In genomic region chr4:143335979-143336827, GRCh38 we compare ENCODE assay signal across 8 cellular contexts. TPM values are rescaled to one million over a fixed set of nuclear protein-coding genes. Genes with fewer than 3 reads are reported as not detected.
DNase-seq lines count a peak whose midpoint lies in the region; ATAC-seq and TF ChIP-seq lines count a peak whose summit lies in the region.

No MANE protein-coding gene starts in this region.

- POLR2A ChIA-PET in HEK293 (lab: Yijun Ruan, JAX), result interaction anchor here (0.6 to 1.5 kb wide), 7 partner anchors 9 to 177 kb away, joined by 3 to 6 read pairs (median 3); partner anchors contain the start of gene SMARCA5

- H3K4me1 ChIP-seq in HEK293 (ENCODE audit: control insufficient read depth, insufficient read depth, low read length), result no peaks in the 10 kb centered on the region

- no peak for TF ChIP-seq CTCF in HEK293 (tag by site-specific recombination; IDR thresholded peaks at IDR 0.05)

- DNase-seq in activated effector memory CD4-positive, alpha-beta T cell treated with anti-CD3 and anti-CD28 coated beads, Interleukin-2, amount 50 U/mL, for 16 hours, result peak; percentile 63
- DNase-seq in activated effector memory CD4-positive, alpha-beta T cell treated with Interleukin-2 at 50 U/mL for 16 hours, result no peak
- peak; percentile 80 for DNase-seq in M059J (ENCODE audit: low read depth)
- no peak for DNase-seq in T-helper 17 cell
- peak; percentile 91 for DNase-seq in dedifferentiated amniotic fluid mesenchymal stem cell (ENCODE audit: extremely low spot score)
- DNase-seq in left colon, result peak; percentile 90 to 91
- peak; percentile 25 for DNase-seq in stimulated activated CD4-positive, alpha-beta T cell treated with anti-CD3 and anti-CD28 coated beads, Interleukin-1b, Interleukin-23, amount 100 ng/mL, for 48 hours

- H3K4me1 Mint-ChIP-seq in T-helper 17 cell, result peaks cover 4% of the 10 kb centered on the region

- peak; percentile 64 for ATAC-seq in T-helper 17 cell
- peak; percentile 82 for ATAC-seq in left colon

- intact Hi-C loops in left colon (cut with DNase I, micrococcal nuclease), result loop anchor here in 1 of 2 donors (10.0 kb wide), 1 partner anchor 131 kb away; no protein-coding TSS in a partner anchor

- H3K27ac Mint-ChIP-seq in T-helper 17 cell, result no peak overlapping the region

- CTCF ChIA-PET in HEK293 (lab: Yijun Ruan, JAX), result interaction anchor here (0.6 to 0.8 kb wide), 4 partner anchors 23 to 174 kb away, joined by 3 to 4 read pairs (median 3); no protein-coding TSS in a partner anchor

- peaks cover 45% of the 10 kb centered on the region for H3K27me3 Mint-ChIP-seq in T-helper 17 cell

- H3K27ac ChIP-seq in HEK293 (ENCODE audit: extremely low read depth, low read depth, low read length), result peak overlapping the region; percentile 78

- no peaks in the 10 kb centered on the region for H3K36me3 ChIP-seq in HEK293 (ENCODE audit: control insufficient read depth in 2 of 2, insufficient read depth in 1 of 2, low read length in 2 of 2)

- no peaks in the 10 kb centered on the region for H3K9me3 ChIP-seq in HEK293 (ENCODE audit: control insufficient read depth, insufficient read depth, low read depth, low read length)
- H3K9me3 ChIP-seq in T-helper 17 cell (ENCODE audit: control insufficient read depth, low read length, poor library complexity, severe bottlenecking), result no peaks in the 10 kb centered on the region

- peaks cover 8% of the 10 kb centered on the region for H3K36me3 Mint-ChIP-seq in T-helper 17 cell (ENCODE audit: low read depth)

- peak overlapping the region; percentile 85 for H3K4me3 ChIP-seq in HEK293 (ENCODE audit: low read depth, low read length)

- H3K4me3 Mint-ChIP-seq in T-helper 17 cell, result peak overlapping the region; percentile 91

TF ChIP-seq in HEK293, 187 proteins besides CTCF, POLR2A, EP300 and RAD21 (continues in another document):
- TF ChIP-seq WT1 (tag by site-specific recombination; IDR thresholded peaks at IDR 0.05), result peak; percentile 72
- TF ChIP-seq ZNF211 (tag by site-specific recombination; IDR thresholded peaks at IDR 0.05; ENCODE audit: low read depth), result no peak
- TF ChIP-seq ZNF558 (tag by site-specific recombination; IDR thresholded peaks at IDR 0.05), result no peak
- TF ChIP-seq OVOL3 (tag by site-specific recombination; IDR thresholded peaks at IDR 0.05), result no peak
- TF ChIP-seq KLF10 (tag by site-specific recombination; IDR thresholded peaks at IDR 0.05), result no peak
- TF ChIP-seq ZNF140 (tag by site-specific recombination; IDR thresholded peaks at IDR 0.05), result no peak
- TF ChIP-seq ZNF248 (tag by site-specific recombination; IDR thresholded peaks at IDR 0.05), result no peak
- no peak for TF ChIP-seq ZNF629 (tag by site-specific recombination; IDR thresholded peaks at IDR 0.05)
- TF ChIP-seq REST (tag by site-specific recombination; IDR thresholded peaks at IDR 0.05), result no peak
- no peak; the same call in 1 of the 2 replicates for TF ChIP-seq PBX3 (CRISPR knock-in tag; IDR thresholded peaks at IDR 0.05)
- TF ChIP-seq ZNF501 (tag by site-specific recombination; IDR thresholded peaks at IDR 0.05), result peak; percentile 59; the same call in 1 of the 2 replicates
- TF ChIP-seq, protein P1, sequence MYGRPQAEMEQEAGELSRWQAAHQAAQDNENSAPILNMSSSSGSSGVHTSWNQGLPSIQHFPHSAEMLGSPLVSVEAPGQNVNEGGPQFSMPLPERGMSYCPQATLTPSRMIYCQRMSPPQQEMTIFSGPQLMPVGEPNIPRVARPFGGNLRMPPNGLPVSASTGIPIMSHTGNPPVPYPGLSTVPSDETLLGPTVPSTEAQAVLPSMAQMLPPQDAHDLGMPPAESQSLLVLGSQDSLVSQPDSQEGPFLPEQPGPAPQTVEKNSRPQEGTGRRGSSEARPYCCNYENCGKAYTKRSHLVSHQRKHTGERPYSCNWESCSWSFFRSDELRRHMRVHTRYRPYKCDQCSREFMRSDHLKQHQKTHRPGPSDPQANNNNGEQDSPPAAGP (tag by site-specific recombination; IDR thresholded peaks at IDR 0.05), result peak; percentile 23; the same call in 1 of the 2 replicates
- TF ChIP-seq ZNF660 (tag by site-specific recombination; IDR thresholded peaks at IDR 0.05), result no peak
- TF ChIP-seq ZNF473 (tag by site-specific recombination; IDR thresholded peaks at IDR 0.05), result no peak
- TF ChIP-seq ZNF792 (tag by site-specific recombination; IDR thresholded peaks at IDR 0.05), result no peak
- TF ChIP-seq ZNF2 (tag by site-specific recombination; IDR thresholded peaks at IDR 0.05), result no peak
- TF ChIP-seq ZNF670 (tag by site-specific recombination; IDR thresholded peaks at IDR 0.05; ENCODE audit: low read depth), result no peak
- TF ChIP-seq ZNF560 (tag by site-specific recombination; IDR thresholded peaks at IDR 0.05; ENCODE audit: borderline replicate concordance), result no peak
- TF ChIP-seq ZNF311 (tag by site-specific recombination; IDR thresholded peaks at IDR 0.05; ENCODE audit: borderline replicate concordance), result no peak
- TF ChIP-seq ZNF830 (tag by site-specific recombination; IDR thresholded peaks at IDR 0.05; ENCODE audit: low read depth), result no peak
- no peak for TF ChIP-seq ZNF529 (tag by site-specific recombination; IDR thresholded peaks at IDR 0.05; ENCODE audit: insufficient replicate concordance)
- TF ChIP-seq ZNF155 (tag by site-specific recombination; IDR thresholded peaks at IDR 0.05), result no peak
- TF ChIP-seq ZFHX2 (tag by site-specific recombination; conservative IDR thresholded peaks at IDR 0.05), result peak; percentile 37
- TF ChIP-seq, protein P2, sequence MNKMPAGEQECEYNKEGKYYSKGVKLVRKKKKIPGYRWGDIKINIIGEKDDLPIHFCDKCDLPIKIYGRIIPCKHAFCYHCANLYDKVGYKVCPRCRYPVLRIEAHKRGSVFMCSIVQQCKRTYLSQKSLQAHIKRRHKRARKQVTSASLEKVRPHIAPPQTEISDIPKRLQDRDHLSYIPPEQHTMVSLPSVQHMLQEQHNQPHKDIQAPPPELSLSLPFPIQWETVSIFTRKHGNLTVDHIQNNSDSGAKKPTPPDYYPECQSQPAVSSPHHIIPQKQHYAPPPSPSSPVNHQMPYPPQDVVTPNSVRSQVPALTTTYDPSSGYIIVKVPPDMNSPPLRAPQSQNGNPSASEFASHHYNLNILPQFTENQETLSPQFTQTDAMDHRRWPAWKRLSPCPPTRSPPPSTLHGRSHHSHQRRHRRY (tag by site-specific recombination; IDR thresholded peaks at IDR 0.05), result no peak
- peak; percentile 74 for TF ChIP-seq ZBTB17 (tag by site-specific recombination; IDR thresholded peaks at IDR 0.05)
- TF ChIP-seq ZNF654 (tag by site-specific recombination; IDR thresholded peaks at IDR 0.05; ENCODE audit: low read depth), result no peak
- peak; percentile 36; the same call in 1 of the 2 replicates for TF ChIP-seq PATZ1 (tag by site-specific recombination; IDR thresholded peaks at IDR 0.05)

RNA-seq across cellular contexts. Expression of gene GAB1, which starts 0.5 kb away (rescaled TPM):
- total RNA-seq in M059J (2014; rRNA removed; shearing (Covaris generic)), result 5.2 and 6.9 TPM in 2 replicates
- total RNA-seq in T-helper 17 cell (1 to 10 TPM; 2.0 to 3.5 TPM), left colon (10 to 100 TPM; 69.0 to 71.1 TPM)

Comparison
In these comparisons a context has a peak if more than half of its experiments do, and no peak if none do; other contexts are left out.
1. DNase-seq: peak in activated effector memory CD4-positive, alpha-beta T cell treated with anti-CD3 and anti-CD28 coated beads, Interleukin-2, amount 50 U/mL, for 16 hours (single experiment), M059J (single experiment), dedifferentiated amniotic fluid mesenchymal stem cell (single experiment), left colon (2 of 2) and stimulated activated CD4-positive, alpha-beta T cell treated with anti-CD3 and anti-CD28 coated beads, Interleukin-1b, Interleukin-23, amount 100 ng/mL, for 48 hours (single experiment); none in activated effector memory CD4-positive, alpha-beta T cell treated with Interleukin-2 at 50 U/mL for 16 hours (single experiment) and T-helper 17 cell (0 of 3).